Comparison of ENCODE assay signal across 31 cellular contexts in the genomic region with DNA sequence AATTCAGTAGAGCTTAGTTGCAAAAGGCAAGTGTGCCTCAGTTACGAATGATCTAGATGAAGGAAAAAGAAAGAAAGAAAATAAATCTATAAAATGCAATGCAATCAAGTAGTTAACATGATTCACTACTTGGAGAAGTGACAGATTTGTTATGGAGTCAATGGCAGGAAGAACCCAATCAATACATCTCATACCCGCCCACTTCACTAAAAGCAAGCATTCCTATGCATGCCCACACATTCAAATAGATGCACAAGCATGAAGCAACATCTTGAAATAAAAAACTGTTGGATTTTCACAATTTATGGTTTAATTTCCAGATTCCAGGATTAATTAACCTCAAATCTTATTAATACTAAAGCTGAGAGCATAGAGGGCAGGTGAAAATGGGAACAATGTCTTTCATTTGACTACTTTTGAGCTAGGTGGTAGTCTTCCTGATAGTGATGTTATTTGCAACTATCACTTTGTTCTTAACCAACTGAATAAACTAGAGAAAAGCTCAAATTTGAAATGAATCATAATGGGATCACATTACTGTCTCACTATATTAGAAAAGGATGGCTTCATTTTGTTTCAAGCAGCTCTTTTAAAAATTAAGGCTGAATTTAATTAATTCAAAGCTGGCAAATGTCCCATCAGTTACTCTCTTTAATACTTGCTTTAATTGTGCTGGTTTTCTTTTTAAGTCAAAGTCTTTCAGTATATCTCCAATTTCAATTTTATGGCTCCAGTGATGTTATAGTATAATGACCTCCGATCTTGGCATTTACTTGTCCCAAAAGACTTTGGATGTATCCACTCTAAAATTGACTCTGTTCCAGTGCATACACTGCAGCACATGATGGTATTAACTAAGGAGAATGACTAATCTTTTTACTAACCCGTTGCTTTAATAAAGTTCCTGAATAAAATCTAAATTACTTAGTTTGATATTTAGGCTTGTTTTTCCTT. TPM values are rescaled to one million over a fixed set of nuclear protein-coding genes. Genes with fewer than 3 reads are reported as not detected.
DNase-seq lines count a peak whose midpoint lies in the region; ATAC-seq and TF ChIP-seq lines count a peak whose summit lies in the region.
"Had no signal": no experiment of that assay in that cellular context is flagged by ENCODE, and none has a peak within 500 bp of the region (broad histone marks: within the 10 kb centered on the region; RNA-seq: fewer than 3 reads in every experiment).

No MANE protein-coding gene starts in this region.

- H3K27me3 ChIP-seq in heart right ventricle, result no peaks in the 10 kb centered on the region
- no peaks in the 10 kb centered on the region for H3K27me3 ChIP-seq in naive thymus-derived CD4-positive, alpha-beta T cell (ENCODE audit: control insufficient read depth in 2 of 2, insufficient read depth in 2 of 2, low read length in 2 of 2)
- H3K27me3 ChIP-seq: esophagus muscularis mucosa, MG63, tibial nerve had no signal

- no peaks in the 10 kb centered on the region for H3K27me3 Mint-ChIP-seq in naive thymus-derived CD4-positive, alpha-beta T cell
- H3K27me3 Mint-ChIP-seq: progenitor cell of endocrine pancreas had no signal

- DNase-seq in cardiac fibroblast (ENCODE audit: low read depth in 2 of 2) (peak; percentile 23 to 27), retinal pigment epithelial cell (ENCODE audit: low read depth) (peak; percentile 24), NAMALWA (ENCODE audit: low spot score) (no peak), heart right ventricle (no peak)
- DNase-seq in naive thymus-derived CD4-positive, alpha-beta T cell, result no peak
- DNase-seq: activated naive CD4-positive, alpha-beta T cell treated with anti-CD3 and anti-CD28 coated beads for 36 hours; activated T-cell treated with anti-CD3 and anti-CD28 coated beads, Interleukin-2, amount 50 U/mL, for 4 hours; aorta; cerebellar nuclear complex; DMS153; effector memory CD4-positive, alpha-beta T cell; GF-D8; HFFc6; IMR-90; left ventricle myocardium superior; MG63; NCI-H1694 treated with DMSO at 0.1 percent for 48 hours; NCI-H2227 treated with DMSO at 0.1 percent for 48 hours; NCI-H82; small intestine; stimulated activated CD4-positive, alpha-beta T cell treated with anti-CD3 and anti-CD28 coated beads, Interleukin-2, amount 100 ng/mL, for 48 hours; stimulated activated naive CD8-positive, alpha-beta T cell treated with anti-CD3 and anti-CD28 coated beads, Interleukin-15, Interleukin-2, amounts not matched to agents 100 U/mL and 50 U/mL, for 24 hours; T1000 had no signal

- H3K36me3 Mint-ChIP-seq in naive thymus-derived CD4-positive, alpha-beta T cell, result no peaks in the 10 kb centered on the region
- H3K36me3 Mint-ChIP-seq: CD4-positive, alpha-beta memory T cell had no signal

- H3K4me3 ChIP-seq in cardiac fibroblast (replicated peaks in 1 of 2; ENCODE audit: low read depth in 2 of 2, low read length in 2 of 2) (no peak overlapping the region), retinal pigment epithelial cell (ENCODE audit: low read length) (no peak overlapping the region), heart right ventricle (no peak overlapping the region)
- no peak overlapping the region for H3K4me3 ChIP-seq in naive thymus-derived CD4-positive, alpha-beta T cell (ENCODE audit: low read length)
- H3K4me3 ChIP-seq: esophagus muscularis mucosa, MG63, PC-9, tibial nerve had no signal

- POLR2A ChIA-PET in naive thymus-derived CD4-positive, alpha-beta T cell (lab: Charles Lee), result no interaction called here

- H3K4me1 Mint-ChIP-seq in naive thymus-derived CD4-positive, alpha-beta T cell, result no peaks in the 10 kb centered on the region
- H3K4me1 Mint-ChIP-seq: CD4-positive, alpha-beta memory T cell; neural crest cell had no signal

- H3K36me3 ChIP-seq in heart right ventricle, result no peaks in the 10 kb centered on the region
- H3K36me3 ChIP-seq in naive thymus-derived CD4-positive, alpha-beta T cell (ENCODE audit: control insufficient read depth in 2 of 3, insufficient read depth in 3 of 3, low read length in 3 of 3), result no peaks in the 10 kb centered on the region
- H3K36me3 ChIP-seq: esophagus muscularis mucosa, MG63, tibial nerve had no signal

- intact Hi-C loops in heart right ventricle (cut with DNase I), result no loop called here
- intact Hi-C loops in naive thymus-derived CD4-positive, alpha-beta T cell (cut with micrococcal nuclease), result no loop called here

- H3K4me1 ChIP-seq in heart right ventricle, result no peaks in the 10 kb centered on the region
- no peaks in the 10 kb centered on the region for H3K4me1 ChIP-seq in naive thymus-derived CD4-positive, alpha-beta T cell (ENCODE audit: control insufficient read depth in 2 of 2, insufficient read depth in 2 of 2, low read length in 2 of 2)
- H3K4me1 ChIP-seq: esophagus muscularis mucosa, tibial nerve had no signal

- CTCF ChIA-PET in naive thymus-derived CD4-positive, alpha-beta T cell (lab: Charles Lee), result no interaction called here

- ATAC-seq in GM18867 (IDR thresholded peaks at IDR 0.05; ENCODE audit: unreplicated experiment) (peak; percentile 8), HG03442 (IDR thresholded peaks at IDR 0.05; ENCODE audit: unreplicated experiment) (peak; percentile 8), heart right ventricle (no peak)
- no peak for ATAC-seq in naive thymus-derived CD4-positive, alpha-beta T cell
- ATAC-seq: activated T-cell treated with anti-CD3 and anti-CD28 coated beads, Interleukin-2, amount 50 U/mL, for 4 hours; left ventricle myocardium superior; stimulated activated naive CD8-positive, alpha-beta T cell treated with anti-CD3 and anti-CD28 coated beads, Interleukin-15, Interleukin-2, amounts not matched to agents 100 U/mL and 50 U/mL, for 24 hours had no signal

- peaks cover 0 to 8% (median 2%) of the 10 kb centered on the region in 11 donors for H3K9me3 Mint-ChIP-seq in naive thymus-derived CD4-positive, alpha-beta T cell
- H3K9me3 Mint-ChIP-seq: HFFc6, neural crest cell had no signal

- 61 to 81% methylated on average over 4 of the region's 4 CpGs for WGBS in heart right ventricle, 2 donors

- H3K27ac Mint-ChIP-seq in naive thymus-derived CD4-positive, alpha-beta T cell, result no peak overlapping the region
- H3K27ac Mint-ChIP-seq: activated naive CD4-positive, alpha-beta T cell treated with anti-CD3 and anti-CD28 coated beads for 36 hours; CD4-positive, alpha-beta memory T cell; HFFc6; progenitor cell of endocrine pancreas had no signal

- no peak overlapping the region for H3K27ac ChIP-seq in heart right ventricle
- H3K27ac ChIP-seq in naive thymus-derived CD4-positive, alpha-beta T cell (ENCODE audit: low read depth, low read length), result no peak overlapping the region
- H3K27ac ChIP-seq: esophagus muscularis mucosa, PC-9, tibial nerve had no signal

- no peak overlapping the region for H3K4me3 Mint-ChIP-seq in naive thymus-derived CD4-positive, alpha-beta T cell
- H3K4me3 Mint-ChIP-seq: activated naive CD4-positive, alpha-beta T cell treated with anti-CD3 and anti-CD28 coated beads for 36 hours; activated T-cell treated with anti-CD3 and anti-CD28 coated beads, Interleukin-2, amount 50 U/mL, for 4 hours; CD4-positive, alpha-beta memory T cell; HFFc6; neural crest cell had no signal

- TF ChIP-seq CTCF in cardiac fibroblast (IDR thresholded peaks at IDR 0.05; ENCODE audit: low read depth, low read length), result no peak
- TF ChIP-seq CTCF in retinal pigment epithelial cell (conservative IDR thresholded peaks at IDR 0.05; ENCODE audit: low read depth, low read length), result no peak
- no peak for TF ChIP-seq CTCF in heart right ventricle (IDR thresholded peaks at IDR 0.05)

- H3K9me3 ChIP-seq in heart right ventricle, result peaks cover 0 to 7% (median 0%) of the 10 kb centered on the region in 11 donors
- H3K9me3 ChIP-seq in naive thymus-derived CD4-positive, alpha-beta T cell (ENCODE audit: control insufficient read depth in 2 of 3, low read length in 3 of 3), result no peaks in the 10 kb centered on the region
- H3K9me3 ChIP-seq: esophagus muscularis mucosa, tibial nerve had no signal

RNA-seq across cellular contexts. Expression of gene CCDC50, which starts 46.7 kb away (rescaled TPM):
- total RNA-seq in heart right ventricle, result 10 to 100 TPM; 39.5 to 58.8 (median 51.2) TPM
- 10 to 100 TPM; 14.3 to 37.7 TPM for polyA plus RNA-seq in heart right ventricle
- total RNA-seq in naive thymus-derived CD4-positive, alpha-beta T cell, result 10 to 100 TPM in 2 of 5 experiments, 1 to 10 TPM in 2, under 1 TPM in 1; 0.92 to 17.9 (median 6.2) TPM
- polyA plus RNA-seq in naive thymus-derived CD4-positive, alpha-beta T cell, result 1 to 10 TPM in 1 of 2 donors, under 1 TPM in 1; 0.92 to 1.5 TPM

RNA-seq across cellular contexts. Expression of gene UTS2B, which starts 47.8 kb away (rescaled TPM):
- total RNA-seq in heart right ventricle, result under 1 TPM in 5 of 10 donors, not detected in 5; 0.10 to 0.53 (median 0.43) TPM
- under 1 TPM; 0.16 to 0.22 TPM for polyA plus RNA-seq in heart right ventricle
- total RNA-seq in naive thymus-derived CD4-positive, alpha-beta T cell, result under 1 TPM in 1 of 5 experiments, not detected in 4; 0.34 TPM
- not detected for polyA plus RNA-seq in naive thymus-derived CD4-positive, alpha-beta T cell
- total RNA-seq: activated naive CD4-positive, alpha-beta T cell treated with anti-CD3 and anti-CD28 coated beads for 36 hours; activated T-cell treated with anti-CD3 and anti-CD28 coated beads, Interleukin-2, amount 50 U/mL, for 4 hours; CD4-positive, alpha-beta memory T cell had no signal
- polyA plus RNA-seq: CD4-positive, alpha-beta memory T cell had no signal

Comparison
In these comparisons a context has a peak if more than half of its experiments do, and no peak if none do; other contexts are left out.
1. ATAC-seq: peak in GM18867 (single experiment) and HG03442 (single experiment); none in heart right ventricle (0 of 8) and naive thymus-derived CD4-positive, alpha-beta T cell (single experiment).
2. DNase-seq: peak in cardiac fibroblast (2 of 2) and retinal pigment epithelial cell (single experiment); none in NAMALWA (single experiment), heart right ventricle (0 of 2) and naive thymus-derived CD4-positive, alpha-beta T cell (0 of 9).